ENCODE assay signal across 20 cellular contexts in the genomic region with DNA sequence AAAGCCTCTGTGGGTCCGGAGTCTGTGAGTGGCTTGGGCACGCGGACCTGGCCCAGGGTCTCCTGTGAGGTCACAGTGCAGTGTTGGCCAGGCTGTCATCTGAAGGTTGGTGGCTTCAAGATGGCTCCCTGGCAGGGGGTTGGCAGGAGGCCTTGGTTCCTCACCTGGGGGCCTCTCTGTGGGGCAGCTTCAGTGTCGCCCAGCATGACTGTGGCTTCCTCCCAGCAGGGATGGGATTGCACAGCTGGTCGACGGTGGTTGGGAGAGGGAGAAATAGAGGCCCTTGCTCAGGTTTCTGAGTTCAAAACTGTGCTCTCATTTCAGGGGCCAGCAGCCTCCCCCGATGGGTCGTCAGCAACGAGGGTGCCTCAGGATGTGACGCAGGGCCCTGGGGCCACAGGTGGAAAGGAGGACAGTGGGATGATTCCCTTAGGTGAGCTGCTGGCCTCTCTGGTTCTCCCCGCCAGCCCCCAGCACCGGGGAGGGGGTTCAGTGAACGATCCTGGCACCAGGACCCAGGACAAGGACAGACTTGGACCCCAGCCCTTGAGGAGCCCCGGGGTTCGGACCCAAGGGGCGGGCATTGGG. TPM values are rescaled to one million over a fixed set of nuclear protein-coding genes. Genes with fewer than 3 reads are reported as not detected.
DNase-seq lines count a peak whose midpoint lies in the region; ATAC-seq, FAIRE-seq and TF ChIP-seq lines count a peak whose summit lies in the region.
"Had no signal": no experiment of that assay in that cellular context is flagged by ENCODE, and none has a peak within 500 bp of the region (broad histone marks: within the 10 kb centered on the region; RNA-seq: fewer than 3 reads in every experiment).

No MANE protein-coding gene starts in this region.

- ATAC-seq in K562: no peak

- intact Hi-C loops in left ventricle myocardium inferior (cut with micrococcal nuclease) (no loop called here), cardiac septum (cut with DNase I) (no loop called here), K562 (cut with micrococcal nuclease) (no loop called here)

- H3K79me2 ChIP-seq in K562 (ENCODE audit: control insufficient read depth, insufficient read depth, low read length): no peaks in the 10 kb centered on the region

- no peaks in the 10 kb centered on the region for H4K20me1 ChIP-seq in K562 (replicated peaks; ENCODE audit: control insufficient read depth, insufficient read depth, low read length)

- no TSS peak for BruUV-seq in K562 (replicated peaks; lab: Mats Ljungman, UMichigan)

- H3K9me3 ChIP-seq in left ventricle myocardium inferior (replicated peaks): no peaks in the 10 kb centered on the region
- no peaks in the 10 kb centered on the region for H3K9me3 ChIP-seq in K562 (replicated peaks; ENCODE audit: control insufficient read depth, insufficient read depth, low read depth, low read length)
- H3K9me3 ChIP-seq: BLaER1, HAP-1 had no signal

- no peak overlapping the region for H3K4me3 ChIP-seq in left ventricle myocardium inferior
- no peak overlapping the region for H3K4me3 ChIP-seq in K562
- H3K4me3 ChIP-seq in brain microvascular endothelial cell (ENCODE audit: low read depth, low read length): no peak overlapping the region
- H3K4me3 ChIP-seq: BLaER1, GM23248, HAP-1 had no signal

- H3K27ac ChIP-seq in left ventricle myocardium inferior (replicated peaks) (peak overlapping the region; percentile 83), K562 (ENCODE audit: extremely low read depth, low read depth, low read length) (no peak overlapping the region), brain microvascular endothelial cell (no peak overlapping the region)
- H3K27ac ChIP-seq: BLaER1, GM23248 had no signal

- H3K4me2 ChIP-seq in K562 (ENCODE audit: insufficient read depth, low read length): no peak overlapping the region
- H3K4me2 ChIP-seq: BLaER1 had no signal

- in situ Hi-C loops in K562 (cut with MboI) (no loop called here), brain microvascular endothelial cell (cut with HindIII; ENCODE audit: low pct_ligation_motif_present, low sequenced_read_pairs) (no loop called here)

- H3K9me1 ChIP-seq in K562 (ENCODE audit: control insufficient read depth, insufficient read depth, low read length): no peaks in the 10 kb centered on the region

- DNase-seq in left ventricle myocardium inferior (no peak), cardiac septum (ENCODE audit: low spot score) (no peak), K562 (ENCODE audit: extremely low read depth in 1 of 4, low spot score in 3 of 4) (no peak), NCI-H510A (lab: John Stamatoyannopoulos, UW) (no peak), brain microvascular endothelial cell (no peak)
- DNase-seq: 8988T; CD4-positive, alpha-beta memory T cell; DMS53; DND-41; EL; GM23248 had no signal

- CTCF ChIA-PET in K562 (lab: Yijun Ruan, JAX; ENCODE audit: low intra/inter-chr PET ratio): no interaction called here

- TF ChIP-seq POLR2A in K562 (conservative IDR thresholded peaks at IDR 0.05): no peak

- TF ChIP-seq CTCF in left ventricle myocardium inferior (IDR thresholded peaks at IDR 0.05; ENCODE audit: borderline replicate concordance): no peak
- TF ChIP-seq CTCF in K562 (IDR thresholded peaks at IDR 0.05 in 2 of 3, conservative IDR thresholded peaks at IDR 0.05 in 1 of 3; ENCODE audit: insufficient read depth in 2 of 3, low read depth in 1 of 3, low read length in 3 of 3): no peak
- no peak for TF ChIP-seq CTCF in brain microvascular endothelial cell (IDR thresholded peaks at IDR 0.05; ENCODE audit: low read depth, low read length, missing control alignments)

- H3K27me3 ChIP-seq in left ventricle myocardium inferior (ENCODE audit: low read depth): no peaks in the 10 kb centered on the region
- no peaks in the 10 kb centered on the region for H3K27me3 ChIP-seq in K562 (ENCODE audit: control insufficient read depth in 2 of 2, insufficient read depth in 2 of 2, low read length in 2 of 2)
- H3K27me3 ChIP-seq in brain microvascular endothelial cell (replicated peaks): no peaks in the 10 kb centered on the region
- H3K27me3 ChIP-seq: BLaER1 had no signal

- 86% methylated on average over 14 of the region's 16 CpGs for WGBS in K562 (ENCODE audit: insufficient coverage, low coverage, missing lambda C conversion rate)

- FAIRE-seq in K562 (lab: Jason Lieb, UNC): no peak
- FAIRE-seq: GM12891 had no signal

- no peak overlapping the region for H3K9ac ChIP-seq in K562 (ENCODE audit: insufficient read depth in 1 of 2, low read depth in 2 of 2, low read length in 2 of 2)
- H3K9ac ChIP-seq: BLaER1, GM23248 had no signal

- POLR2A ChIA-PET in K562 (lab: Yijun Ruan, JAX): interaction anchor here (1.1 kb wide), 1 partner anchor 12 kb away, joined by 3 read pairs; no protein-coding TSS in a partner anchor

- H2AFZ ChIP-seq in K562 (ENCODE audit: low read depth, low read length): no peak overlapping the region
- H2AFZ ChIP-seq: GM23248 had no signal

- H3K36me3 ChIP-seq in left ventricle myocardium inferior: peaks cover 35% of the 10 kb centered on the region
- peaks cover 28% of the 10 kb centered on the region; the same call in 2 of the 3 replicates for H3K36me3 ChIP-seq in K562 (ENCODE audit: control insufficient read depth, insufficient read depth, low read length)
- H3K36me3 ChIP-seq in brain microvascular endothelial cell (replicated peaks): peaks cover 17% of the 10 kb centered on the region

- H3K4me1 ChIP-seq in left ventricle myocardium inferior: peaks cover 23% of the 10 kb centered on the region
- H3K4me1 ChIP-seq in K562 (replicated peaks in 1 of 2; ENCODE audit: control insufficient read depth in 2 of 2, insufficient read depth in 2 of 2, low read length in 2 of 2): peaks cover 9 to 11% of the 10 kb centered on the region in 2 experiments; a peak in 4 of 5 replicates
- H3K4me1 ChIP-seq: HAP-1 had no signal

- TF ChIP-seq EP300 in K562 (IDR thresholded peaks at IDR 0.05; ENCODE audit: low read length): no peak

- TF ChIP-seq RAD21 in K562 (CRISPR knock-in tag; conservative IDR thresholded peaks at IDR 0.05 in 1 of 2, IDR thresholded peaks at IDR 0.05 in 1 of 2): no peak

RNA-seq across cellular contexts. Expression of a gene that starts 17.2 kb away (rescaled TPM):
- total RNA-seq in left ventricle myocardium inferior (19.2 TPM), cardiac septum (22.9 TPM), K562 (2014; rRNA removed) (20.0 and 20.8 TPM in 2 replicates), K562 (2014; rRNA removed; fragmentation: Illumina TruSeq; extraction: Trizol) (2.0 and 2.8 TPM in 2 replicates), K562 (2015; rRNA removed; fragmentation: Illumina TruSeq; extraction: Trizol) (6.9 and 7.0 TPM in 2 replicates), K562 (2021) (38.8 and 40.0 TPM in 2 replicates)
- 10.3 and 22.0 TPM in 2 replicates for total RNA-seq in K562 (2011; cell fraction: chromatin; rRNA removed; ENCODE audit: low replicate concordance)
- total RNA-seq in K562 (2011; cell fraction: nucleolus; rRNA removed): 14.7 and 18.6 TPM in 2 replicates
- total RNA-seq in K562 (2011; cell fraction: nucleoplasm; rRNA removed): 13.4 and 17.9 TPM in 2 replicates
- polyA plus RNA-seq in K562 (2011; rRNA removed) (6.1 and 7.4 TPM in 2 replicates), K562 (2014; fragmentation: Illumina TruSeq; extraction: Trizol) (7.7 and 10.6 TPM in 2 replicates), K562 (2014; fragmentation: Nextera tagmentation; extraction: Ambion mirVana) (under 1 TPM; 0.39 to 0.49 TPM), K562 (2014; rRNA removed) (24.3 and 28.4 TPM in 2 replicates)
- 14.2 and 42.2 TPM in 2 replicates for polyA plus RNA-seq in K562 (2011; cell fraction: cytosol; rRNA removed)
- polyA plus RNA-seq in K562 (2011; cell fraction: nucleus; rRNA removed): 10.7 and 21.0 TPM in 2 replicates
- 17.4 and 18.2 TPM in 2 replicates for polyA plus RNA-seq in K562 (2012)
- 2.2 and 4.2 TPM in 2 replicates for polyA minus RNA-seq in K562 (2011; rRNA and poly(A)+ RNA removed)
- 8.6 and 9.5 TPM in 2 replicates for polyA minus RNA-seq in K562 (2011; cell fraction: cytosol; rRNA and poly(A)+ RNA removed)
- polyA minus RNA-seq in K562 (2011; cell fraction: nucleus; rRNA and poly(A)+ RNA removed): 2.8 and 3.4 TPM in 2 replicates

RNA-seq across cellular contexts. Expression of a gene that starts 17.5 kb away (rescaled TPM):
- not detected for total RNA-seq in left ventricle myocardium inferior
- total RNA-seq in cardiac septum: not detected
- total RNA-seq in K562 (2011; cell fraction: chromatin; rRNA removed; ENCODE audit: low replicate concordance): not detected in 2 replicates
- total RNA-seq in K562 (2011; cell fraction: nucleolus; rRNA removed): not detected in 2 replicates
- not detected in 2 replicates for total RNA-seq in K562 (2011; cell fraction: nucleoplasm; rRNA removed)
- total RNA-seq in K562 (2014; rRNA removed): not detected in 2 replicates
- total RNA-seq in K562 (2014; rRNA removed; fragmentation: Illumina TruSeq; extraction: Trizol): not detected in 2 replicates
- not detected in 2 replicates for total RNA-seq in K562 (2015; rRNA removed; fragmentation: Illumina TruSeq; extraction: Trizol)
- total RNA-seq in K562 (2021): not detected in 2 replicates
- polyA plus RNA-seq in K562 (2011; rRNA removed): not detected in 2 replicates
- not detected in 2 replicates for polyA plus RNA-seq in K562 (2011; cell fraction: cytosol; rRNA removed)
- polyA plus RNA-seq in K562 (2011; cell fraction: nucleus; rRNA removed): not detected in 2 replicates
- not detected in 2 replicates for polyA plus RNA-seq in K562 (2012)
- polyA plus RNA-seq in K562 (2014; fragmentation: Illumina TruSeq; extraction: Trizol): not detected in 2 replicates
- not detected for polyA plus RNA-seq in K562 (2014; fragmentation: Nextera tagmentation; extraction: Ambion mirVana)
- not detected in 2 replicates for polyA plus RNA-seq in K562 (2014; rRNA removed)
- polyA minus RNA-seq in K562 (2011; rRNA and poly(A)+ RNA removed): not detected in 2 replicates
- polyA minus RNA-seq in K562 (2011; cell fraction: cytosol; rRNA and poly(A)+ RNA removed): not detected in 2 replicates
- polyA minus RNA-seq in K562 (2011; cell fraction: nucleus; rRNA and poly(A)+ RNA removed): not detected in 2 replicates
- total RNA-seq: A673; CD4-positive, alpha-beta memory T cell; G401; GM23248; HT-29 had no signal
- polyA plus RNA-seq: AG04450; CD14-positive monocyte; CD4-positive, alpha-beta memory T cell; GM23248 had no signal

RNA-seq across cellular contexts. Expression of a gene that starts 37.2 kb away (rescaled TPM):
- total RNA-seq in left ventricle myocardium inferior (31.8 TPM), cardiac septum (29.5 TPM), K562 (2014; rRNA removed) (77.6 and 84.0 TPM in 2 replicates), K562 (2014; rRNA removed; fragmentation: Illumina TruSeq; extraction: Trizol) (5.3 and 5.7 TPM in 2 replicates), K562 (2015; rRNA removed; fragmentation: Illumina TruSeq; extraction: Trizol) (26.1 and 30.6 TPM in 2 replicates), K562 (2021) (65.9 and 73.8 TPM in 2 replicates)
- 17.6 and 47.4 TPM in 2 replicates for total RNA-seq in K562 (2011; cell fraction: chromatin; rRNA removed; ENCODE audit: low replicate concordance)
- total RNA-seq in K562 (2011; cell fraction: nucleolus; rRNA removed): 27.8 and 29.1 TPM in 2 replicates
- 19.5 and 20.7 TPM in 2 replicates for total RNA-seq in K562 (2011; cell fraction: nucleoplasm; rRNA removed)
- polyA plus RNA-seq in K562 (2011; rRNA removed) (7.3 and 10.9 TPM in 2 replicates), K562 (2014; fragmentation: Illumina TruSeq; extraction: Trizol) (6.9 and 20.9 TPM in 2 replicates), K562 (2014; fragmentation: Nextera tagmentation; extraction: Ambion mirVana) (under 1 TPM; 0.45 to 0.53 TPM), K562 (2014; rRNA removed) (51.1 and 54.4 TPM in 2 replicates)
- polyA plus RNA-seq in K562 (2011; cell fraction: cytosol; rRNA removed): 11.1 and 55.5 TPM in 2 replicates
- polyA plus RNA-seq in K562 (2011; cell fraction: nucleus; rRNA removed): 10.4 and 17.2 TPM in 2 replicates
- polyA plus RNA-seq in K562 (2012): 35.3 and 37.8 TPM in 2 replicates
- 1.8 and 3.2 TPM in 2 replicates for polyA minus RNA-seq in K562 (2011; rRNA and poly(A)+ RNA removed)
- 20.8 and 30.9 TPM in 2 replicates for polyA minus RNA-seq in K562 (2011; cell fraction: cytosol; rRNA and poly(A)+ RNA removed)
- polyA minus RNA-seq in K562 (2011; cell fraction: nucleus; rRNA and poly(A)+ RNA removed): 6.3 and 6.7 TPM in 2 replicates

RNA-seq across cellular contexts. Expression of a gene that starts 39.3 kb away (rescaled TPM):
- not detected for total RNA-seq in left ventricle myocardium inferior
- total RNA-seq in cardiac septum: not detected
- total RNA-seq in K562 (2011; cell fraction: chromatin; rRNA removed; ENCODE audit: low replicate concordance): not detected in 2 replicates
- total RNA-seq in K562 (2011; cell fraction: nucleolus; rRNA removed): not detected in 2 replicates
- not detected in 2 replicates for total RNA-seq in K562 (2011; cell fraction: nucleoplasm; rRNA removed)
- total RNA-seq in K562 (2014; rRNA removed): 0.08 TPM in 1 of 2 replicates, not detected in the other
- not detected in 2 replicates for total RNA-seq in K562 (2014; rRNA removed; fragmentation: Illumina TruSeq; extraction: Trizol)
- 0.07 TPM in 1 of 2 replicates, not detected in the other for total RNA-seq in K562 (2015; rRNA removed; fragmentation: Illumina TruSeq; extraction: Trizol)
- total RNA-seq in K562 (2021): not detected in 2 replicates
- polyA plus RNA-seq in K562 (2011; rRNA removed): not detected in 2 replicates
- 0.04 and 0.06 TPM in 2 replicates for polyA plus RNA-seq in K562 (2011; cell fraction: cytosol; rRNA removed)
- polyA plus RNA-seq in K562 (2011; cell fraction: nucleus; rRNA removed): 0.10 TPM in 1 of 2 replicates, not detected in the other
- 0.07 and 0.08 TPM in 2 replicates for polyA plus RNA-seq in K562 (2012)
- not detected in 2 replicates for polyA plus RNA-seq in K562 (2014; fragmentation: Illumina TruSeq; extraction: Trizol)
- polyA plus RNA-seq in K562 (2014; fragmentation: Nextera tagmentation; extraction: Ambion mirVana): under 1 TPM in 1 of 2 experiments, not detected in 1; 0.03 TPM
- not detected in 2 replicates for polyA plus RNA-seq in K562 (2014; rRNA removed)
- polyA minus RNA-seq in K562 (2011; rRNA and poly(A)+ RNA removed): 0.14 TPM in 1 of 2 replicates, not detected in the other
- polyA minus RNA-seq in K562 (2011; cell fraction: cytosol; rRNA and poly(A)+ RNA removed): not detected in 2 replicates
- not detected in 2 replicates for polyA minus RNA-seq in K562 (2011; cell fraction: nucleus; rRNA and poly(A)+ RNA removed)
- total RNA-seq: A673; CD4-positive, alpha-beta memory T cell; G401; GM23248; HT-29 had no signal
- polyA plus RNA-seq: AG04450; CD14-positive monocyte; CD4-positive, alpha-beta memory T cell; GM23248 had no signal

RNA-seq across cellular contexts. Expression of a gene that starts 43.8 kb away (rescaled TPM):
- total RNA-seq in left ventricle myocardium inferior (not detected), cardiac septum (not detected), K562 (2014; rRNA removed) (0.08 TPM in 1 of 2 replicates, not detected in the other), K562 (2014; rRNA removed; fragmentation: Illumina TruSeq; extraction: Trizol) (not detected in 2 replicates), K562 (2015; rRNA removed; fragmentation: Illumina TruSeq; extraction: Trizol) (not detected in 2 replicates), K562 (2021) (not detected in 2 replicates)
- not detected in 2 replicates for total RNA-seq in K562 (2011; cell fraction: chromatin; rRNA removed; ENCODE audit: low replicate concordance)
- total RNA-seq in K562 (2011; cell fraction: nucleolus; rRNA removed): not detected in 2 replicates
- not detected in 2 replicates for total RNA-seq in K562 (2011; cell fraction: nucleoplasm; rRNA removed)
- polyA plus RNA-seq in K562 (2011; rRNA removed) (not detected in 2 replicates), K562 (2014; fragmentation: Illumina TruSeq; extraction: Trizol) (not detected in 2 replicates), K562 (2014; fragmentation: Nextera tagmentation; extraction: Ambion mirVana) (under 1 TPM in 1 of 2 experiments, not detected in 1; 0.07 TPM), K562 (2014; rRNA removed) (not detected in 2 replicates)
- polyA plus RNA-seq in K562 (2011; cell fraction: cytosol; rRNA removed): not detected in 2 replicates
- polyA plus RNA-seq in K562 (2011; cell fraction: nucleus; rRNA removed): not detected in 2 replicates
- not detected in 2 replicates for polyA plus RNA-seq in K562 (2012)
- polyA minus RNA-seq in K562 (2011; rRNA and poly(A)+ RNA removed): not detected in 2 replicates
- not detected in 2 replicates for polyA minus RNA-seq in K562 (2011; cell fraction: cytosol; rRNA and poly(A)+ RNA removed)
- not detected in 2 replicates for polyA minus RNA-seq in K562 (2011; cell fraction: nucleus; rRNA and poly(A)+ RNA removed)
- total RNA-seq: A673; CD4-positive, alpha-beta memory T cell; G401; GM23248; H4; HT-29 had no signal
- polyA plus RNA-seq: AG04450; CD14-positive monocyte; CD4-positive, alpha-beta memory T cell; GM23248 had no signal
